14 cellular contexts compared by ENCODE assay signal in the genomic region with DNA sequence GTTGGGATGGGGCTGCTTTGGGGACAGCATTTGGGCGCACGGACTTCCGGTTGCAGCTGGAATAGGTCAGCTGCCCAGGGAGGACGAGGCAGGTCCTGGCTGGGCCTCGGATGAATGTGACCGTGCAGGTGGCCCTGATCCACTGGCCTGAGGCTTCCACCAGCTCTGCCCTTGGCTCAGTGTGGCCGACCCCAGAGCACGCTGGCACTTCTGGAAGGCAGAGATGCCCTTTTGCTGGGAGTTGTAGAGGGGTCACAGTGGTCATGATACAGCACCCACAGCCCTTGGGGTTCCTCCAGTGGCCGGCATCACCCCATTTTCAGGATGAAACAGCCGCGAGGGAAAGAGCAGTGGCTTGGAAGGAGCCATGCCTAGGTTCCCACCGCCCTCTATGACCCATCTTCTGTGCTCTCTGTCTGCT.
"Had no signal": no experiment of that assay in that cellular context is flagged by ENCODE, and none has a peak within 500 bp of the region (broad histone marks: within the 10 kb centered on the region; RNA-seq: fewer than 3 reads in every experiment).

No MANE protein-coding gene starts in this region.

- DNase-seq: activated CD4-positive, alpha-beta T cell treated with anti-CD3 and anti-CD28 coated beads for 1 hour; activated CD4-positive, alpha-beta T cell treated with anti-CD3 and anti-CD28 coated beads, Interleukin-2, amount 50 U/mL, for 48 hours; activated naive CD4-positive, alpha-beta T cell treated with anti-CD3 and anti-CD28 coated beads, Interleukin-2, amount 10 ng/mL, durations not matched to agents 7 days and 5 days; foreskin fibroblast; hypothalamus; kidney glomerular epithelial cell; stimulated activated CD4-positive, alpha-beta T cell treated with anti-CD3 and anti-CD28 coated beads, Interleukin-12 subunit alpha, Interleukin-12 subunit beta, amount 100 ng/mL, for 4 hours; T-helper 1 cell; T1000; uterus had no signal

- H3K9me3 Mint-ChIP-seq: activated naive CD4-positive, alpha-beta T cell treated with anti-CD3 and anti-CD28 coated beads, Interleukin-2, amount 10 ng/mL, durations not matched to agents 7 days and 5 days; neural crest cell; stimulated activated effector memory CD8-positive, alpha-beta T cell treated with anti-CD3 and anti-CD28 coated beads, Interleukin-12 subunit alpha, Interleukin-12 subunit beta, amount 100 ng/mL, for 72 hours had no signal

- H3K36me3 ChIP-seq: uterus had no signal

- H3K27ac Mint-ChIP-seq: activated naive CD4-positive, alpha-beta T cell treated with anti-CD3 and anti-CD28 coated beads, Interleukin-2, amount 10 ng/mL, durations not matched to agents 7 days and 5 days; stimulated activated effector memory CD8-positive, alpha-beta T cell treated with anti-CD3 and anti-CD28 coated beads, Interleukin-12 subunit alpha, Interleukin-12 subunit beta, amount 100 ng/mL, for 72 hours had no signal

- H3K27me3 ChIP-seq: uterus had no signal

- H3K4me3 ChIP-seq: dorsolateral prefrontal cortex, uterus had no signal

- H3K9me3 ChIP-seq: uterus had no signal

- H3K27ac ChIP-seq: uterus had no signal

- H3K4me1 Mint-ChIP-seq: activated naive CD4-positive, alpha-beta T cell treated with anti-CD3 and anti-CD28 coated beads, Interleukin-2, amount 10 ng/mL, durations not matched to agents 7 days and 5 days; stimulated activated effector memory CD8-positive, alpha-beta T cell treated with anti-CD3 and anti-CD28 coated beads, Interleukin-12 subunit alpha, Interleukin-12 subunit beta, amount 100 ng/mL, for 72 hours had no signal

- ATAC-seq: SK-N-SH treated with all-trans-retinoic acid at 6 μM for 48 hours; stimulated activated effector memory CD8-positive, alpha-beta T cell treated with anti-CD3 and anti-CD28 coated beads, Interleukin-12 subunit alpha, Interleukin-12 subunit beta, amount 100 ng/mL, for 72 hours had no signal

- H3K36me3 Mint-ChIP-seq: activated naive CD4-positive, alpha-beta T cell treated with anti-CD3 and anti-CD28 coated beads, Interleukin-2, amount 10 ng/mL, durations not matched to agents 7 days and 5 days; stimulated activated effector memory CD8-positive, alpha-beta T cell treated with anti-CD3 and anti-CD28 coated beads, Interleukin-12 subunit alpha, Interleukin-12 subunit beta, amount 100 ng/mL, for 72 hours had no signal

- H3K27me3 Mint-ChIP-seq: activated naive CD4-positive, alpha-beta T cell treated with anti-CD3 and anti-CD28 coated beads, Interleukin-2, amount 10 ng/mL, durations not matched to agents 7 days and 5 days had no signal

- H3K4me1 ChIP-seq: uterus had no signal

- H3K4me3 Mint-ChIP-seq: activated naive CD4-positive, alpha-beta T cell treated with anti-CD3 and anti-CD28 coated beads, Interleukin-2, amount 10 ng/mL, durations not matched to agents 7 days and 5 days; neural crest cell; stimulated activated effector memory CD8-positive, alpha-beta T cell treated with anti-CD3 and anti-CD28 coated beads, Interleukin-12 subunit alpha, Interleukin-12 subunit beta, amount 100 ng/mL, for 72 hours had no signal
